ENCODE assay signal across 33 cellular contexts in genomic region chrX:22105231-22105630, GRCh38.
A peak's percentile ranks its signal among the peaks of the same experiment; 100 is the strongest.
DNase-seq lines count a peak whose midpoint lies in the region; ATAC-seq and TF ChIP-seq lines count a peak whose summit lies in the region.
"Had no signal": no experiment of that assay in that cellular context is flagged by ENCODE, and none has a peak within 500 bp of the region (broad histone marks: within the 10 kb centered on the region; RNA-seq: fewer than 3 reads in every experiment).

No MANE protein-coding gene starts in this region.

- H3K4me1 ChIP-seq in mesendoderm (ENCODE audit: control insufficient read depth, low read depth, low read length) (no peaks in the 10 kb centered on the region), upper lobe of left lung (no peaks in the 10 kb centered on the region)
- H3K4me1 ChIP-seq: neural progenitor cell, Peyer's patch, vagina had no signal

- TF ChIP-seq CTCF in choroid plexus epithelial cell (conservative IDR thresholded peaks at IDR 0.05; ENCODE audit: low read depth, low read length): no peak
- no peak for TF ChIP-seq CTCF in upper lobe of left lung (IDR thresholded peaks at IDR 0.05)

- no peak overlapping the region for H2BK5ac ChIP-seq in mesendoderm (ENCODE audit: low read length)

- no peak overlapping the region for H3K23ac ChIP-seq in mesendoderm (ENCODE audit: low read length)

- no peak overlapping the region for H4K8ac ChIP-seq in mesendoderm (ENCODE audit: low read depth, low read length)

- no peak overlapping the region for H2BK15ac ChIP-seq in mesendoderm (replicated peaks; ENCODE audit: low read depth)

- H3K4me2 ChIP-seq in mesendoderm (ENCODE audit: low read length): no peak overlapping the region
- H3K4me2 ChIP-seq: neural progenitor cell had no signal

- H3K36me3 Mint-ChIP-seq in activated T-cell treated with anti-CD3 and anti-CD28 coated beads, Interleukin-2, amount 50 U/mL, for 24 hours (ENCODE audit: low read depth): peaks cover 3% of the 10 kb centered on the region
- H3K36me3 Mint-ChIP-seq: activated naive CD4-positive, alpha-beta T cell treated with anti-CD3 and anti-CD28 coated beads, Interleukin-2, amount 10 ng/mL, durations not matched to agents 7 days and 5 days; CD8-positive, alpha-beta T cell; neural progenitor cell had no signal

- no peak overlapping the region for H3K4ac ChIP-seq in mesendoderm (ENCODE audit: low read depth, low read length)

- H3K4me3 ChIP-seq in choroid plexus epithelial cell (ENCODE audit: low read depth, low read length) (no peak overlapping the region), mesendoderm (ENCODE audit: low read length) (no peak overlapping the region), upper lobe of left lung (no peak overlapping the region)
- H3K4me3 ChIP-seq: GM12878, neural progenitor cell, Peyer's patch, thoracic aorta, vagina had no signal

- H3K18ac ChIP-seq in mesendoderm (ENCODE audit: low read length): no peak overlapping the region

- no peak overlapping the region for H3K56ac ChIP-seq in mesendoderm (ENCODE audit: low read length)

- intact Hi-C loops in cardiac septum (cut with DNase I): no loop called here

- H2AK5ac ChIP-seq in mesendoderm (ENCODE audit: low read length): no peak overlapping the region

- H3K27me3 ChIP-seq in mesendoderm (ENCODE audit: insufficient read depth, low read length, poor library complexity) (no peaks in the 10 kb centered on the region), upper lobe of left lung (no peaks in the 10 kb centered on the region)
- H3K27me3 ChIP-seq: neural progenitor cell, Peyer's patch, vagina had no signal

- H3K27ac ChIP-seq in mesendoderm (ENCODE audit: low read depth, low read length): no peak overlapping the region
- no peak overlapping the region for H3K27ac ChIP-seq in upper lobe of left lung
- H3K27ac ChIP-seq: neural progenitor cell, Peyer's patch, thoracic aorta, vagina had no signal

- peaks cover 39% of the 10 kb centered on the region for H3K27me3 Mint-ChIP-seq in activated T-cell treated with anti-CD3 and anti-CD28 coated beads, Interleukin-2, amount 50 U/mL, for 24 hours
- H3K27me3 Mint-ChIP-seq: activated CD4-positive, alpha-beta T cell treated with anti-CD3 and anti-CD28 coated beads for 36 hours; activated CD8-positive, alpha-beta T cell treated with anti-CD3 and anti-CD28 coated beads for 36 hours; activated naive CD4-positive, alpha-beta T cell treated with anti-CD3 and anti-CD28 coated beads, Interleukin-2, amount 10 ng/mL, durations not matched to agents 7 days and 5 days; activated T-helper 17 cell treated with anti-CD3 and anti-CD28 coated beads, Interleukin-2, amount 50 U/mL, for 72 hours; B cell had no signal

- DNase-seq in NCI-H2171 treated with DMSO at 0.1 percent for 48 hours (lab: John Stamatoyannopoulos, UW) (peak; percentile 21), NCI-H2171 (lab: John Stamatoyannopoulos, UW) (no peak), choroid plexus epithelial cell (ENCODE audit: low read depth) (peak; percentile 54), mesendoderm (peak; percentile 39), upper lobe of left lung (no peak), cardiac septum (ENCODE audit: low spot score) (no peak)
- no peak for DNase-seq in activated T-cell treated with anti-CD3 and anti-CD28 coated beads, Interleukin-2, amount 50 U/mL, for 24 hours
- DNase-seq: activated CD4-positive, alpha-beta T cell treated with anti-CD3 and anti-CD28 coated beads for 36 hours; activated CD8-positive, alpha-beta memory T cell treated with anti-CD3 and anti-CD28 coated beads, Interleukin-2, amount 50 U/mL, for 48 hours; activated CD8-positive, alpha-beta T cell treated with anti-CD3 and anti-CD28 coated beads for 36 hours; activated naive CD4-positive, alpha-beta T cell treated with anti-CD3 and anti-CD28 coated beads, Interleukin-2, amount 10 ng/mL, durations not matched to agents 7 days and 5 days; anterior cingulate cortex; caudate nucleus; CD8-positive, alpha-beta T cell; EL; H7; KBM-7; NCI-H2029 treated with DMSO at 0.1 percent for 48 hours; NCI-H345; NCI-H82; Peyer's patch; SHP77 treated with DMSO at 0.1 percent for 48 hours; stimulated activated CD4-positive, alpha-beta T cell treated with anti-CD3 and anti-CD28 coated beads, Interleukin-1b, Interleukin-23, amount 100 ng/mL, for 48 hours; stimulated activated naive CD4-positive, alpha-beta T cell treated with Interleukin-2 at 50 U/mL for 16 hours had no signal

- no CpG with 5 or more reads among the region's 6 CpGs for WGBS in mesendoderm (ENCODE audit: extremely low coverage, insufficient coverage, low lambda C conversion rate)
- WGBS in upper lobe of left lung, 2 donors: 67 to 80% methylated on average over 4 to 6 of the region's 6 CpGs

- H3K9ac ChIP-seq in mesendoderm (ENCODE audit: low read length): no peak overlapping the region
- H3K9ac ChIP-seq: neural progenitor cell had no signal

- H3K9me3 ChIP-seq in upper lobe of left lung: no peaks in the 10 kb centered on the region
- H3K9me3 ChIP-seq: Peyer's patch, thoracic aorta, vagina had no signal

- no peaks in the 10 kb centered on the region for H3K79me2 ChIP-seq in mesendoderm (ENCODE audit: control insufficient read depth, insufficient read depth, low read length)

- H3K4me3 Mint-ChIP-seq in activated T-cell treated with anti-CD3 and anti-CD28 coated beads, Interleukin-2, amount 50 U/mL, for 24 hours: no peak overlapping the region
- H3K4me3 Mint-ChIP-seq: activated CD4-positive, alpha-beta T cell treated with anti-CD3 and anti-CD28 coated beads for 36 hours; activated CD8-positive, alpha-beta T cell treated with anti-CD3 and anti-CD28 coated beads for 36 hours; activated naive CD4-positive, alpha-beta T cell treated with anti-CD3 and anti-CD28 coated beads, Interleukin-2, amount 10 ng/mL, durations not matched to agents 7 days and 5 days; activated T-helper 17 cell treated with anti-CD3 and anti-CD28 coated beads, Interleukin-2, amount 50 U/mL, for 72 hours; B cell; CD8-positive, alpha-beta T cell; dendritic cell treated with granulocyte-macrophage colony-stimulating factor and Interleukin-4, amounts not matched to agents 40 ng/mL and 50 ng/mL, for 4 days; neural progenitor cell had no signal

- H4K5ac ChIP-seq in mesendoderm (ENCODE audit: low read length): no peak overlapping the region

- H3K9me3 Mint-ChIP-seq in activated T-cell treated with anti-CD3 and anti-CD28 coated beads, Interleukin-2, amount 50 U/mL, for 24 hours: peaks cover 3% of the 10 kb centered on the region
- H3K9me3 Mint-ChIP-seq: activated naive CD4-positive, alpha-beta T cell treated with anti-CD3 and anti-CD28 coated beads, Interleukin-2, amount 10 ng/mL, durations not matched to agents 7 days and 5 days; activated T-helper 17 cell treated with anti-CD3 and anti-CD28 coated beads, Interleukin-2, amount 50 U/mL, for 72 hours; CD8-positive, alpha-beta T cell; dendritic cell treated with granulocyte-macrophage colony-stimulating factor and Interleukin-4, amounts not matched to agents 40 ng/mL and 50 ng/mL, for 4 days had no signal

- no peaks in the 10 kb centered on the region for H3K36me3 ChIP-seq in mesendoderm (ENCODE audit: control insufficient read depth, insufficient read depth, low read length)
- no peaks in the 10 kb centered on the region for H3K36me3 ChIP-seq in upper lobe of left lung
- H3K36me3 ChIP-seq: neural progenitor cell, Peyer's patch, thoracic aorta, vagina had no signal

- H3K4me1 Mint-ChIP-seq in activated T-cell treated with anti-CD3 and anti-CD28 coated beads, Interleukin-2, amount 50 U/mL, for 24 hours (ENCODE audit: low read depth): peaks cover 8% of the 10 kb centered on the region
- H3K4me1 Mint-ChIP-seq: activated naive CD4-positive, alpha-beta T cell treated with anti-CD3 and anti-CD28 coated beads, Interleukin-2, amount 10 ng/mL, durations not matched to agents 7 days and 5 days; activated T-helper 17 cell treated with anti-CD3 and anti-CD28 coated beads, Interleukin-2, amount 50 U/mL, for 72 hours; B cell; neural progenitor cell had no signal

- H3K27ac Mint-ChIP-seq in activated T-cell treated with anti-CD3 and anti-CD28 coated beads, Interleukin-2, amount 50 U/mL, for 24 hours: no peak overlapping the region
- H3K27ac Mint-ChIP-seq: activated CD4-positive, alpha-beta T cell treated with anti-CD3 and anti-CD28 coated beads for 36 hours; activated CD8-positive, alpha-beta T cell treated with anti-CD3 and anti-CD28 coated beads for 36 hours; activated naive CD4-positive, alpha-beta T cell treated with anti-CD3 and anti-CD28 coated beads, Interleukin-2, amount 10 ng/mL, durations not matched to agents 7 days and 5 days; activated T-helper 17 cell treated with anti-CD3 and anti-CD28 coated beads, Interleukin-2, amount 50 U/mL, for 72 hours; B cell; CD8-positive, alpha-beta T cell; dendritic cell treated with granulocyte-macrophage colony-stimulating factor and Interleukin-4, amounts not matched to agents 40 ng/mL and 50 ng/mL, for 4 days; neural progenitor cell had no signal

- peak; percentile 13 to 63 for ATAC-seq in upper lobe of left lung (ENCODE audit: low FRiP score in 2 of 2)
- no peak for ATAC-seq in HG02571 (IDR thresholded peaks at IDR 0.05; ENCODE audit: unreplicated experiment)
- ATAC-seq: activated CD4-positive, alpha-beta T cell treated with anti-CD3 and anti-CD28 coated beads for 36 hours; activated CD8-positive, alpha-beta T cell treated with anti-CD3 and anti-CD28 coated beads for 36 hours; activated T-helper 17 cell treated with anti-CD3 and anti-CD28 coated beads, Interleukin-2, amount 50 U/mL, for 72 hours; CD8-positive, alpha-beta T cell; esophagus mucosa; GM12878 had no signal

- no peak for TF ChIP-seq POLR2A in upper lobe of left lung (IDR thresholded peaks at IDR 0.05)

- no peak overlapping the region for H2BK120ac ChIP-seq in mesendoderm (ENCODE audit: low read depth, low read length)

- no peak for TF ChIP-seq EP300 in upper lobe of left lung (IDR thresholded peaks at IDR 0.05)

- H3K79me1 ChIP-seq in mesendoderm (ENCODE audit: low read length): no peaks in the 10 kb centered on the region

Comparison
In these comparisons a context has a peak if more than half of its experiments do, and no peak if none do; other contexts are left out.
1. DNase-seq: peak in NCI-H2171 treated with DMSO at 0.1 percent for 48 hours (single experiment), choroid plexus epithelial cell (single experiment) and mesendoderm (single experiment); none in NCI-H2171 (single experiment), upper lobe of left lung (0 of 2), cardiac septum (single experiment) and activated T-cell treated with anti-CD3 and anti-CD28 coated beads, Interleukin-2, amount 50 U/mL, for 24 hours (single experiment).